18 cellular contexts compared by ENCODE assay signal in the genomic region with DNA sequence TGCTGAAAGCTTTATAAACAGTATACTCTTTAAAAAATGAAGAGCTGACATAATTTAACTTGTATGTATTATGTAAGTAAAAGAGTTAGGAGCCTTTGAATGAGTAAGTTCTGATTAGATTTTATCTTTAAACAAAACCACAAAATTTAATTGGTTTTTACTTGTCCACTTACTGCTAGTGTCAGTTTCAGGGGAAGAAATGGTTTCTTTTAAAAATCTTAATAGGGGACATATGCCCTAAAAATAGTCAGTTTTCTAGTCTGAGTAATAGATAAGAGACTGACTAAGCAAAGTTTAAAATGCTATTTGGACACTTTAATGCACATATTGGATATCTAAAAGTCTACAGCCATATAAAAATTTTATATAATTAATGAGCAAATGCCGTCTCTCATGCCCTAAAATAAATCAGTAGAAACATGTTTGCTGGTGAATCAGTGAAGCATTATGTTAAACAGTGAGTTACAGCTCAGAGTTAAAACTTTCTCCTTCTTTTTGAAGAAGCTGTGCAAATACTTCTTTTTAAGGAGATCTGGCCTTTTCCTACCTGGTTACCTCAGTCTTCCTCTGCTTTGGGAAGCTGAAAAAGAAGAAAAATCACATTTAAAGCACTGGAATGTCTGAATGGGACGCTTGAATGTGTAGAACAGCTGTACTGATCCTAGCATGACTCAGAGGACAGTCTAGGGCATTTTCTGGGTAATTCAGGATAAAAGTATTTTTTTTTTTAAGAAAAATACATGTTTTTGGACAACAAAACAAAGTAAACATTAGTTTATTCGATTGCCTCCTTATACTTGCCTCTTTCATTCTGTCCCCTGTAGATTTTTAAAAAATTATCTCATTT. TPM values are rescaled to one million over a fixed set of nuclear protein-coding genes. Genes with fewer than 3 reads are reported as not detected.
A peak's percentile ranks its signal among the peaks of the same experiment; 100 is the strongest.
DNase-seq lines count a peak whose midpoint lies in the region; ATAC-seq and TF ChIP-seq lines count a peak whose summit lies in the region.
"Had no signal": no experiment of that assay in that cellular context is flagged by ENCODE, and none has a peak within 500 bp of the region (broad histone marks: within the 10 kb centered on the region; RNA-seq: fewer than 3 reads in every experiment).

No MANE protein-coding gene starts in this region.

- no peak overlapping the region for H3K9ac ChIP-seq in mammary epithelial cell (ENCODE audit: insufficient read depth, low read length)
- H3K9ac ChIP-seq: KMS-11 had no signal

- BruUV-seq in mammary epithelial cell (replicated peaks; lab: Mats Ljungman, UMichigan) (no TSS peak), MCF 10A (replicated peaks; lab: Mats Ljungman, UMichigan) (no TSS peak)

- H2AFZ ChIP-seq in mammary epithelial cell (ENCODE audit: low read depth, low read length) = peak overlapping the region; percentile 80

- DNase-seq in mammary epithelial cell (peak; percentile 33), MCF 10A (ENCODE audit: unreplicated experiment) (no peak), RWPE2 (ENCODE audit: low spot score) (no peak), foreskin keratinocyte (peak; percentile 40 to 66), transverse colon (no peak), AML-193 (lab: John Stamatoyannopoulos, UW) (no peak), foreskin melanocyte (no peak)
- DNase-seq: 8988T, C1 segment of cervical spinal cord, DND-41, GDM1, NCI-H187, NCI-H345, NCI-H526, RPMI8226 had no signal

- TF ChIP-seq CTCF in mammary epithelial cell (conservative IDR thresholded peaks at IDR 0.05 in 1 of 2, IDR thresholded peaks at IDR 0.05 in 1 of 2; ENCODE audit: extremely low read depth in 1 of 2, insufficient read depth in 1 of 2, low read depth in 1 of 2, low read length in 2 of 2) (no peak), MCF 10A (IDR thresholded peaks at IDR 0.05; ENCODE audit: unreplicated experiment) (no peak), RWPE2 (IDR thresholded peaks at IDR 0.05; ENCODE audit: poor library complexity, severe bottlenecking) (no peak), foreskin keratinocyte (conservative IDR thresholded peaks at IDR 0.05) (no peak), transverse colon (IDR thresholded peaks at IDR 0.05) (no peak)

- in situ Hi-C loops in mammary epithelial cell (cut with MboI; ENCODE audit: low sequenced_read_pairs in 2 of 2) = no loop called here
- in situ Hi-C loops in transverse colon (cut with MboI; ENCODE audit: low pct_ligation_motif_present in 1 of 4, low pct_unique_long_range_greater_than_20kb in 1 of 4, low sequenced_read_pairs in 3 of 4) = no loop called here

- intact Hi-C loops in mammary epithelial cell (cut with micrococcal nuclease) = no loop called here
- intact Hi-C loops in MCF 10A (cut with micrococcal nuclease) = loop anchor here (1.0 kb wide), 1 partner anchor 21 kb away; no protein-coding TSS in a partner anchor
- intact Hi-C loops in transverse colon (cut with DNase I; ENCODE audit: low total_unique reads) = no loop called here

- H3K4me2 ChIP-seq in mammary epithelial cell (ENCODE audit: insufficient read depth, low read depth, low read length) = peak overlapping the region; percentile 48
- H3K4me2 ChIP-seq: KMS-11 had no signal

- H3K9me3 ChIP-seq in mammary epithelial cell (replicated peaks; ENCODE audit: insufficient read depth, low read length) (peaks cover 2% of the 10 kb centered on the region), RWPE2 (ENCODE audit: severe bottlenecking) (peaks cover 4% of the 10 kb centered on the region), transverse colon (peaks cover 3 to 7% of the 10 kb centered on the region in 2 donors)

- CTCF ChIA-PET in mammary epithelial cell (lab: Charles Lee; ENCODE audit: low non-redundant PET) (no interaction called here), MCF 10A (lab: Yijun Ruan, JAX) (interaction anchor here (0.6 to 1.9 kb wide), 7 partner anchors 10 to 70 kb away, joined by 3 to 12 read pairs (median 4); no protein-coding TSS in a partner anchor)

- TF ChIP-seq POLR2A in transverse colon (IDR thresholded peaks at IDR 0.05) = no peak

- H3K4me1 ChIP-seq in mammary epithelial cell (ENCODE audit: insufficient read depth, low read length) = peaks cover 4% of the 10 kb centered on the region
- H3K4me1 ChIP-seq in RWPE2 (ENCODE audit: insufficient read depth, poor library complexity, severe bottlenecking) = peaks cover 15% of the 10 kb centered on the region
- peaks cover 18% of the 10 kb centered on the region for H3K4me1 ChIP-seq in foreskin keratinocyte
- H3K4me1 ChIP-seq in transverse colon = no peaks in the 10 kb centered on the region

- H3K36me3 ChIP-seq in mammary epithelial cell (ENCODE audit: insufficient read depth, low read length) = no peaks in the 10 kb centered on the region
- no peaks in the 10 kb centered on the region for H3K36me3 ChIP-seq in RWPE2 (ENCODE audit: low read depth)
- no peaks in the 10 kb centered on the region for H3K36me3 ChIP-seq in transverse colon

- dilution Hi-C loops in mammary epithelial cell (cut with HindIII; ENCODE audit: low sequenced_read_pairs) = no loop called here

- no peaks in the 10 kb centered on the region for H4K20me1 ChIP-seq in mammary epithelial cell (ENCODE audit: insufficient read depth, low read length)

- POLR2A ChIA-PET in MCF 10A (lab: Yijun Ruan, JAX) = interaction anchor here (1.1 to 2.3 kb wide), 3 partner anchors 10 to 284 kb away, joined by 3 to 6 read pairs (median 3); a partner anchor contains a TSS

- H3K27ac Mint-ChIP-seq in MCF 10A (ENCODE audit: low read depth, unreplicated experiment) = no peak overlapping the region

- no peaks in the 10 kb centered on the region for H3K27me3 Mint-ChIP-seq in MCF 10A (ENCODE audit: insufficient read depth, unreplicated experiment)

- WGBS in mammary epithelial cell (ENCODE audit: low coverage, missing lambda C conversion rate) = 51% methylated on average over 3 of the region's 3 CpGs
- WGBS in transverse colon (ENCODE audit: low coverage in 1 of 2), 2 donors = 61 to 64% methylated on average over 3 of the region's 3 CpGs

- no peaks in the 10 kb centered on the region for H3K9me3 Mint-ChIP-seq in MCF 10A (ENCODE audit: unreplicated experiment)

- ATAC-seq in RWPE2 (ENCODE audit: low read depth) (peak; percentile 76), foreskin keratinocyte (peak; percentile 80), HG03135 (IDR thresholded peaks at IDR 0.05; ENCODE audit: unreplicated experiment) (no peak)
- ATAC-seq: HepG2 had no signal

- H3K27me3 ChIP-seq in mammary epithelial cell (ENCODE audit: insufficient read depth, low read length) (no peaks in the 10 kb centered on the region), RWPE2 (ENCODE audit: insufficient read depth, poor library complexity, severe bottlenecking) (no peaks in the 10 kb centered on the region), foreskin keratinocyte (no peaks in the 10 kb centered on the region), transverse colon (no peaks in the 10 kb centered on the region)

- no peak overlapping the region for H3K4me3 Mint-ChIP-seq in MCF 10A (ENCODE audit: unreplicated experiment)

- H3K79me2 ChIP-seq in mammary epithelial cell (ENCODE audit: insufficient read depth, low read length) = no peaks in the 10 kb centered on the region

- H3K4me1 Mint-ChIP-seq in MCF 10A (ENCODE audit: insufficient read depth, unreplicated experiment) = no peaks in the 10 kb centered on the region

- no peaks in the 10 kb centered on the region for H3K36me3 Mint-ChIP-seq in MCF 10A (ENCODE audit: insufficient read depth, unreplicated experiment)

- TF ChIP-seq EP300 in transverse colon (IDR thresholded peaks at IDR 0.05; ENCODE audit: low read depth) = no peak

- no peak overlapping the region for H3K4me3 ChIP-seq in mammary epithelial cell (replicated peaks in 1 of 3; ENCODE audit: insufficient read depth in 1 of 3, low read depth in 2 of 3, low read length in 3 of 3)
- H3K4me3 ChIP-seq in RWPE2 (ENCODE audit: severe bottlenecking) = no peak overlapping the region
- no peak overlapping the region for H3K4me3 ChIP-seq in transverse colon

- H3K27ac ChIP-seq in mammary epithelial cell (ENCODE audit: insufficient read depth, low read depth, low read length) (no peak overlapping the region), RWPE2 (ENCODE audit: poor library complexity, severe bottlenecking) (peak overlapping the region; percentile 51), foreskin keratinocyte (peak overlapping the region; percentile 22), transverse colon (no peak overlapping the region)
- H3K27ac ChIP-seq: KMS-11 had no signal

RNA-seq across cellular contexts. Expression of a gene that starts 55.3 kb away (rescaled TPM):
- total RNA-seq in mammary epithelial cell (under 1 TPM; 0.33 to 0.66 TPM), MCF 10A (2022) (0.12 and 0.71 TPM in 2 replicates), foreskin keratinocyte (1.1 and 1.2 TPM in 2 replicates), transverse colon (1 to 10 TPM in 2 of 4 donors, not detected in 2; 1.4 to 1.9 TPM)
- polyA plus RNA-seq in mammary epithelial cell (0.46 TPM), foreskin keratinocyte (0.74 and 0.99 TPM in 2 replicates)
- polyA minus RNA-seq in mammary epithelial cell = 1.8 TPM

Comparison
In these comparisons a context has a peak if more than half of its experiments do, and no peak if none do; other contexts are left out.
1. DNase-seq: peak in mammary epithelial cell (single experiment) and foreskin keratinocyte (2 of 2); none in MCF 10A (single experiment), RWPE2 (single experiment), transverse colon (single experiment), AML-193 (0 of 2) and foreskin melanocyte (single experiment).
2. H3K27ac ChIP-seq: peak in RWPE2 (single experiment) and foreskin keratinocyte (single experiment); none in mammary epithelial cell (single experiment) and transverse colon (0 of 4).